ENCODE assay signal across 1 cellular context in the genomic region with DNA sequence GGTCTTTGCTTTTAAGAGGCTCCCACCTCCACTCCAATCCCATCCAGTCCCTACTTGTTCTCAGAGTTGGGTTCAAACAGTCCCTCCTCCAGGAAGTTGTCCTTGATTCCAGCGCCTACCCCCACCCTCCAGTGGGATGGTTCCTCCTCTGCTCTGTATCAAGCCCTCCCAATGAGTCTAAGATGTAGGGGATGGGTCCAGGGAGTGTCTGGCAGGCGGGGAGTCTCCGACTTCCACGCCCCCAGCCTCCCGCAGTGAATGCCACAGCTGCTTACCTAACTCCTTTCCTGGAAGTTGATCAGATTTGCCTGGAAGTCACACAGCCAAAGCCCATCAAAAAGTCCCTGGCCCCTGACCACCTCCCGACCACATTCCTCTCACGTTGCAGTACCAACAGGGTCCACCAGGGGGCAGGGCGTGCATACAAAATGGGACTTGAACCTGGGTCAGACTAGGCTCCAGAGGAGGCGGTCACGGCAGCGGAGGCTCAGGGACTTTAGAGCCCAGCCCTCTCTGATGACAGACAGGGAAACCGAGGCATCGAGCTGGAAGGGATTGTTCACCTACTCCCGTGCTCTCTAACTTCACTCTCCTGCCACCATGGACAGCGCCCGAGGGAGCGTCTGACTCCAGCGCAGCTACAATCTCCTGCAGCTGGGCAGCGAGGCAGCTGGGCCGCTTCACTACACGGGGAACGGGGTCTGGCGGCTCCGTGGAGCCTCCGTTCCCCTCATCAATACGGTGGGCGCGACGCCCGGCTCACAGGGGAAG.
TF ChIP-seq lines count a peak whose summit lies in the region.

No MANE protein-coding gene starts in this region.

TF ChIP-seq in HepG2, 621 proteins besides CTCF, POLR2A, EP300 and RAD21 (continued from another document):
- peak; percentile 53 for TF ChIP-seq ZNF574 (CRISPR knock-in tag; IDR thresholded peaks at IDR 0.05)
- TF ChIP-seq ZNF788 (CRISPR knock-in tag; IDR thresholded peaks at IDR 0.05; ENCODE audit: borderline replicate concordance) = peak; percentile 56; the same call in 1 of the 2 replicates
- TF ChIP-seq PBX2 (CRISPR knock-in tag; IDR thresholded peaks at IDR 0.05) = no peak
- no peak for TF ChIP-seq KDM1A (CRISPR knock-in tag; IDR thresholded peaks at IDR 0.05)
- TF ChIP-seq ZNF780A (CRISPR knock-in tag; IDR thresholded peaks at IDR 0.05) = 0 out of 2 replicates have a peak, but pooled peaks have one; percentile 63
- peak; percentile 94 for TF ChIP-seq STAG1 (CRISPR knock-in tag; IDR thresholded peaks at IDR 0.05)
- no peak for TF ChIP-seq NFRKB (IDR thresholded peaks at IDR 0.05)
- TF ChIP-seq ZNF446 (CRISPR knock-in tag; IDR thresholded peaks at IDR 0.05) = 0 out of 2 replicates have a peak, but pooled peaks have one; percentile 5
- TF ChIP-seq KLF12 (CRISPR knock-in tag; IDR thresholded peaks at IDR 0.05; ENCODE audit: borderline replicate concordance) = peak; percentile 81; the same call in 1 of the 2 replicates
- TF ChIP-seq FOXO1 (CRISPR knock-in tag; IDR thresholded peaks at IDR 0.05) = peak; percentile 44
- TF ChIP-seq ZFP37 (CRISPR knock-in tag; IDR thresholded peaks at IDR 0.05; ENCODE audit: borderline replicate concordance) = no peak
- TF ChIP-seq HOXA5 (CRISPR knock-in tag; IDR thresholded peaks at IDR 0.05) = peak; percentile 67; the same call in 1 of the 2 replicates
- TF ChIP-seq SMAD1 (CRISPR knock-in tag; IDR thresholded peaks at IDR 0.05; ENCODE audit: borderline replicate concordance, low read depth) = no peak
- TF ChIP-seq ZFP41 (CRISPR knock-in tag; IDR thresholded peaks at IDR 0.05; ENCODE audit: borderline replicate concordance) = no peak
- TF ChIP-seq ZNF44 (CRISPR knock-in tag; IDR thresholded peaks at IDR 0.05) = 0 out of 2 replicates have a peak, but pooled peaks have one; percentile 37
- TF ChIP-seq, protein P1, sequence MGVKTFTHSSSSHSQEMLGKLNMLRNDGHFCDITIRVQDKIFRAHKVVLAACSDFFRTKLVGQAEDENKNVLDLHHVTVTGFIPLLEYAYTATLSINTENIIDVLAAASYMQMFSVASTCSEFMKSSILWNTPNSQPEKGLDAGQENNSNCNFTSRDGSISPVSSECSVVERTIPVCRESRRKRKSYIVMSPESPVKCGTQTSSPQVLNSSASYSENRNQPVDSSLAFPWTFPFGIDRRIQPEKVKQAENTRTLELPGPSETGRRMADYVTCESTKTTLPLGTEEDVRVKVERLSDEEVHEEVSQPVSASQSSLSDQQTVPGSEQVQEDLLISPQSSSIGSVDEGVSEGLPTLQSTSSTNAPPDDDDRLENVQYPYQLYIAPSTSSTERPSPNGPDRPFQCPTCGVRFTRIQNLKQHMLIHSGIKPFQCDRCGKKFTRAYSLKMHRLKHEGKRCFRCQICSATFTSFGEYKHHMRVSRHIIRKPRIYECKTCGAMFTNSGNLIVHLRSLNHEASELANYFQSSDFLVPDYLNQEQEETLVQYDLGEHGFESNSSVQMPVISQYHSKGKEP (CRISPR knock-in tag; IDR thresholded peaks at IDR 0.05) = peak; percentile 5; the same call in 1 of the 2 replicates
- TF ChIP-seq NR2F6 (IDR thresholded peaks at IDR 0.05) = no peak
- peak; percentile 50; the same call in 1 of the 2 replicates for TF ChIP-seq NR2F6 (CRISPR knock-in tag; IDR thresholded peaks at IDR 0.05)
- TF ChIP-seq, protein P2, sequence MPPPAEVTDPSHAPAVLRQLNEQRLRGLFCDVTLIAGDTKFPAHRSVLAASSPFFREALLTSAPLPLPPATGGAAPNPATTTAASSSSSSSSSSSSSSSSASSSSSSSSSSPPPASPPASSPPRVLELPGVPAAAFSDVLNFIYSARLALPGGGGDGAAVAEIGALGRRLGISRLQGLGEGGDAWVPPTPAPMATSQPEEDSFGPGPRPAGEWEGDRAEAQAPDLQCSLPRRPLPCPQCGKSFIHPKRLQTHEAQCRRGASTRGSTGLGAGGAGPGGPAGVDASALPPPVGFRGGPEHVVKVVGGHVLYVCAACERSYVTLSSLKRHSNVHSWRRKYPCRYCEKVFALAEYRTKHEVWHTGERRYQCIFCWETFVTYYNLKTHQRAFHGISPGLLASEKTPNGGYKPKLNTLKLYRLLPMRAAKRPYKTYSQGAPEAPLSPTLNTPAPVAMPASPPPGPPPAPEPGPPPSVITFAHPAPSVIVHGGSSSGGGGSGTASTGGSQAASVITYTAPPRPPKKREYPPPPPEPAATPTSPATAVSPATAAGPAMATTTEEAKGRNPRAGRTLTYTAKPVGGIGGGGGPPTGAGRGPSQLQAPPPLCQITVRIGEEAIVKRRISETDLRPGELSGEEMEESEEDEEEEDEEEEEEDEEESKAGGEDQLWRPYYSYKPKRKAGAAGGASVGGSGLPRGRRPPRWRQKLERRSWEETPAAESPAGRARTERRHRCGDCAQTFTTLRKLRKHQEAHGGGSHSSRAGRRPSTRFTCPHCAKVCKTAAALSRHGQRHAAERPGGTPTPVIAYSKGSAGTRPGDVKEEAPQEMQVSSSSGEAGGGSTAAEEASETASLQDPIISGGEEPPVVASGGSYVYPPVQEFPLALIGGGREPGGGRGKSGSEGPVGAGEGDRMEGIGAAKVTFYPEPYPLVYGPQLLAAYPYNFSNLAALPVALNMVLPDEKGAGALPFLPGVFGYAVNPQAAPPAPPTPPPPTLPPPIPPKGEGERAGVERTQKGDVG (CRISPR knock-in tag; IDR thresholded peaks at IDR 0.05; ENCODE audit: borderline replicate concordance) = no peak
- TF ChIP-seq ZFY (CRISPR knock-in tag; IDR thresholded peaks at IDR 0.05) = peak; percentile 54; the same call in 1 of the 2 replicates
- TF ChIP-seq ISL2 (CRISPR knock-in tag; IDR thresholded peaks at IDR 0.05) = peak; percentile 41
- peak; percentile 82; the same call in 1 of the 2 replicates for TF ChIP-seq MEIS2 (CRISPR knock-in tag; IDR thresholded peaks at IDR 0.05)
- TF ChIP-seq JDP2 (CRISPR knock-in tag; IDR thresholded peaks at IDR 0.05; ENCODE audit: borderline replicate concordance) = no peak
- no peak for TF ChIP-seq GLI4 (CRISPR knock-in tag; IDR thresholded peaks at IDR 0.05; ENCODE audit: borderline replicate concordance)
- 0 out of 2 replicates have a peak, but pooled peaks have one; percentile 31 for TF ChIP-seq FOXJ3 (CRISPR knock-in tag; IDR thresholded peaks at IDR 0.05; ENCODE audit: borderline replicate concordance)
- TF ChIP-seq RCOR2 (CRISPR knock-in tag; IDR thresholded peaks at IDR 0.05) = peak; percentile 71; the same call in 1 of the 2 replicates
- peak; percentile 48; the same call in 1 of the 2 replicates for TF ChIP-seq KDM5B (CRISPR knock-in tag; IDR thresholded peaks at IDR 0.05; ENCODE audit: borderline replicate concordance)
- 0 out of 2 replicates have a peak, but pooled peaks have one; percentile 82 for TF ChIP-seq NFATC3 (CRISPR knock-in tag; IDR thresholded peaks at IDR 0.05)
- TF ChIP-seq ZC3H4 (CRISPR knock-in tag; IDR thresholded peaks at IDR 0.05; ENCODE audit: borderline replicate concordance) = no peak
- peak; percentile 21 for TF ChIP-seq TBL1XR1 (IDR thresholded peaks at IDR 0.05; ENCODE audit: borderline replicate concordance, low read length, partially characterized antibody)
- TF ChIP-seq, protein P3, sequence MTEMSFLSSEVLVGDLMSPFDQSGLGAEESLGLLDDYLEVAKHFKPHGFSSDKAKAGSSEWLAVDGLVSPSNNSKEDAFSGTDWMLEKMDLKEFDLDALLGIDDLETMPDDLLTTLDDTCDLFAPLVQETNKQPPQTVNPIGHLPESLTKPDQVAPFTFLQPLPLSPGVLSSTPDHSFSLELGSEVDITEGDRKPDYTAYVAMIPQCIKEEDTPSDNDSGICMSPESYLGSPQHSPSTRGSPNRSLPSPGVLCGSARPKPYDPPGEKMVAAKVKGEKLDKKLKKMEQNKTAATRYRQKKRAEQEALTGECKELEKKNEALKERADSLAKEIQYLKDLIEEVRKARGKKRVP (CRISPR knock-in tag; IDR thresholded peaks at IDR 0.05) = peak in 1 of 2 experiments; percentile 24; a peak in 1 of 4 replicates
- no peak for TF ChIP-seq ZNF629 (CRISPR knock-in tag; conservative IDR thresholded peaks at IDR 0.05)
- TF ChIP-seq CERS6 (CRISPR knock-in tag; IDR thresholded peaks at IDR 0.05) = no peak
- TF ChIP-seq FOXA3 (CRISPR knock-in tag; IDR thresholded peaks at IDR 0.05) = 0 out of 2 replicates have a peak, but pooled peaks have one; percentile 11
- TF ChIP-seq HNF4A (CRISPR knock-in tag; IDR thresholded peaks at IDR 0.05) = peak; percentile 32
- peak; percentile 78 for TF ChIP-seq SAP130 (CRISPR knock-in tag; IDR thresholded peaks at IDR 0.05; ENCODE audit: low read depth)
- TF ChIP-seq DMAP1 (CRISPR knock-in tag; IDR thresholded peaks at IDR 0.05) = no peak
- TF ChIP-seq PRPF4 (IDR thresholded peaks at IDR 0.05; ENCODE audit: low read depth, low read length, poor library complexity, severe bottlenecking) = no peak
- TF ChIP-seq ARID3A (IDR thresholded peaks at IDR 0.05; ENCODE audit: low read depth, low read length) = peak; percentile 27; the same call in 1 of the 2 replicates
- TF ChIP-seq REPIN1 (CRISPR knock-in tag; IDR thresholded peaks at IDR 0.05; ENCODE audit: borderline replicate concordance, low read depth) = peak; percentile 82; the same call in 1 of the 2 replicates
